In the genomic region with DNA sequence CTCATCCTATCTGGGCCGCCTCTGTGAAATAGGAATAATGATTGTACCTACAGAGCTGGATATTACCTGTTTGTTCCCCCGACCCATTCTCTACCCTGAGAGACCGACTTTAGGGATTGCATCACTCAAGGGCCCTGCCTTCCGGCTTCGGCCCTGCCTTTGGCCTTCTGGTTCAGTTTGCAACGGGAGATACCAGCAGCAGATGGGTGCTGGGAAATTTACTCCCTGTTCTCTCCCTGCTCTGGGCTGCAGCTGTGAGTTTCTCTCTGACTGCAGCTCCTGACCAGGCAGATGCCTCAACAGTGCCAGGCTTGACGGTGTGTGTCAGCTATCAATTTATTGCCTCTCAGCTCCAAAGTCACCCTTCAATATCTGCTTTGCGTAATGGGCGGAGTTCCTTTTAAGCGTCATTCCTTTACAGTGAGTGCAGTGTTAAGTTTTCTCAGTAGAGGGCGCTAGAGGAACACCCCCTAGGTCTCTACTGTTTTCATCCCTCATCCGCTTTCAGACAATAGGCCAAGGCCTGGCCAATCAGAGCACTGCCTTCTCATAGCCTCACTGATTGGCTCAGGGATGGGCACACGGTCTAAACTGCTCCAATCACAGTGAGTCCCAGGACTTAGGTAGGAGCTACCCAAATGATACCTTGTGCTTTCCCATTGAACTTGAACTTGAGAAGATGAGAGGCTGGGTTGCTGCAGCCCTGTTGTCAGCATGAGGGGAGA, we compare ENCODE assay signal across 8 cellular contexts. TPM values are rescaled to one million over a fixed set of nuclear protein-coding genes. Genes with fewer than 3 reads are reported as not detected.
A peak's percentile ranks its signal among the peaks of the same experiment; 100 is the strongest.
DNase-seq lines count a peak whose midpoint lies in the region; ATAC-seq and TF ChIP-seq lines count a peak whose summit lies in the region.

No MANE protein-coding gene starts in this region.

- H4K20me1 ChIP-seq in PC-9 (ENCODE audit: insufficient read depth) = no peaks in the 10 kb centered on the region

- H3K4me3 ChIP-seq in PC-9 (no peak overlapping the region), brain microvascular endothelial cell (ENCODE audit: low read depth, low read length) (no peak overlapping the region), kidney epithelial cell (ENCODE audit: low read depth, low read length) (no peak overlapping the region)

- no peaks in the 10 kb centered on the region for H3K9me2 ChIP-seq in PC-9 (ENCODE audit: insufficient read depth)

- no peak overlapping the region for H3K4me2 ChIP-seq in PC-9

- in situ Hi-C loops in GM13977 (cut with MboI; ENCODE audit: low pct_unique_long_range_greater_than_20kb, low sequenced_read_pairs, unreplicated experiment) (loop anchor here (10.0 to 25.0 kb wide), 2 partner anchors 312 to 644 kb away; no protein-coding TSS in a partner anchor), brain microvascular endothelial cell (cut with HindIII; ENCODE audit: low pct_ligation_motif_present, low sequenced_read_pairs) (loop anchor here (25.0 kb wide), 1 partner anchor 319 kb away; no protein-coding TSS in a partner anchor)

- DNase-seq in Ammon's horn (ENCODE audit: low spot score) (peak; percentile 22), GM13977 (ENCODE audit: low spot score) (peak; percentile 62), HuH-7.5 (ENCODE audit: low spot score) (peak; percentile 81), PC-9 (peak; percentile 45 to 80), brain microvascular endothelial cell (peak; percentile 85), kidney epithelial cell (ENCODE audit: low read depth) (no peak), stromal cell of bone marrow (ENCODE audit: low read depth) (peak; percentile 31)

- POLR2A ChIA-PET in PC-9 (lab: Charles Lee; ENCODE audit: unreplicated experiment) = no interaction called here

- no peak for ATAC-seq in HG02970 (IDR thresholded peaks at IDR 0.05; ENCODE audit: low FRiP score, unreplicated experiment)

- H3K27me3 ChIP-seq in PC-9 (ENCODE audit: insufficient read depth, low read depth) (peaks cover 32% of the 10 kb centered on the region; the same call in 1 of the 2 replicates), brain microvascular endothelial cell (replicated peaks) (no peaks in the 10 kb centered on the region), kidney epithelial cell (ENCODE audit: control insufficient read depth, insufficient read depth, low read length) (no peaks in the 10 kb centered on the region)

- no peaks in the 10 kb centered on the region for H3K4me1 ChIP-seq in PC-9 (replicated peaks; ENCODE audit: insufficient read depth)

- H3K9me3 ChIP-seq in PC-9 (ENCODE audit: insufficient read depth, low read depth) = no peaks in the 10 kb centered on the region

- CTCF ChIA-PET in PC-9 (lab: Charles Lee) = interaction anchor here (0.6 to 1.3 kb wide), 3 partner anchors 11 to 602 kb away, joined by 4 to 7 read pairs (median 5); no protein-coding TSS in a partner anchor

- BruUV-seq in PC-9 (replicated peaks; lab: Mats Ljungman, UMichigan) = no TSS peak

- no peak overlapping the region for H3K27ac ChIP-seq in PC-9
- H3K27ac ChIP-seq in brain microvascular endothelial cell = no peak overlapping the region

- no peaks in the 10 kb centered on the region for H3K79me2 ChIP-seq in PC-9 (ENCODE audit: low read depth)

- intact Hi-C loops in PC-9 (cut with micrococcal nuclease; ENCODE audit: unreplicated experiment) = no loop called here

- TF ChIP-seq CTCF in GM13977 (IDR thresholded peaks at IDR 0.05; ENCODE audit: extremely low read depth, insufficient read depth, missing control alignments) (peak; percentile 39), PC-9 (conservative IDR thresholded peaks at IDR 0.05) (peak; percentile 92), brain microvascular endothelial cell (IDR thresholded peaks at IDR 0.05; ENCODE audit: low read depth, low read length, missing control alignments) (peak; percentile 84), kidney epithelial cell (IDR thresholded peaks at IDR 0.05; ENCODE audit: insufficient read depth, low read length, poor library complexity, severe bottlenecking) (peak; percentile 63)

- no peaks in the 10 kb centered on the region for H3F3A ChIP-seq in PC-9 (ENCODE audit: insufficient read depth, low read depth)

- no peak overlapping the region for H2AFZ ChIP-seq in PC-9

- H3K36me3 ChIP-seq in PC-9 (ENCODE audit: low read depth) (no peaks in the 10 kb centered on the region), brain microvascular endothelial cell (replicated peaks) (no peaks in the 10 kb centered on the region), kidney epithelial cell (ENCODE audit: control insufficient read depth, insufficient read depth, low read length) (no peaks in the 10 kb centered on the region)

RNA-seq across cellular contexts. Expression of a gene that starts 30.0 kb away (rescaled TPM):
- 0.55 TPM in 1 of 2 replicates, not detected in the other for total RNA-seq in PC-9 (2021)
- total RNA-seq in kidney epithelial cell = 50.8 and 59.9 TPM in 2 replicates

RNA-seq across cellular contexts. Expression of a gene that starts 34.3 kb away (rescaled TPM):
- total RNA-seq in PC-9 (2021) (4.8 and 5.5 TPM in 2 replicates), kidney epithelial cell (9.5 and 10.0 TPM in 2 replicates)

RNA-seq across cellular contexts. Expression of a gene that starts 34.6 kb away (rescaled TPM):
- total RNA-seq in PC-9 (2021) (39.1 and 70.7 TPM in 2 replicates), kidney epithelial cell (69.4 and 73.3 TPM in 2 replicates)

Comparison
In these comparisons a context has a peak if more than half of its experiments do, and no peak if none do; other contexts are left out.
1. CTCF ChIP-seq: peak in every context shown above with its lines; median percentile 92 in PC-9; 84 in brain microvascular endothelial cell; 63 in kidney epithelial cell; 39 in GM13977.
2. RNA of a gene that starts 30.0 kb away (total RNA-seq): 50.8 to 59.9 TPM in kidney epithelial cell; 0.55 TPM in PC-9; every median in the first group is over 10 times any median in the second.